Comparison of ENCODE assay signal across 25 cellular contexts in genomic region chr4:79848329-79848728, GRCh38.
DNase-seq lines count a peak whose midpoint lies in the region; ATAC-seq, FAIRE-seq and TF ChIP-seq lines count a peak whose summit lies in the region.
"Had no signal": no experiment of that assay in that cellular context is flagged by ENCODE, and none has a peak within 500 bp of the region (broad histone marks: within the 10 kb centered on the region; RNA-seq: fewer than 3 reads in every experiment).

No MANE protein-coding gene starts in this region.

- TF ChIP-seq POLR2A in K562 (conservative IDR thresholded peaks at IDR 0.05): no peak
- TF ChIP-seq POLR2A in uterus (IDR thresholded peaks at IDR 0.05): no peak

- intact Hi-C loops in K562 (cut with micrococcal nuclease): no loop called here
- intact Hi-C loops in uterus (cut with DNase I; ENCODE audit: low total_unique reads): no loop called here

- H4K20me1 ChIP-seq in K562 (replicated peaks; ENCODE audit: control insufficient read depth, insufficient read depth, low read length): no peaks in the 10 kb centered on the region

- no peak overlapping the region for H2AFZ ChIP-seq in K562 (ENCODE audit: low read depth, low read length)
- H2AFZ ChIP-seq: GM23248 had no signal

- no peak for TF ChIP-seq RAD21 in K562 (CRISPR knock-in tag; conservative IDR thresholded peaks at IDR 0.05 in 1 of 2, IDR thresholded peaks at IDR 0.05 in 1 of 2)

- DNase-seq in DMS53 (lab: John Stamatoyannopoulos, UW) (peak; percentile 89), LHCN-M2 (ENCODE audit: low read depth) (peak; percentile 59), K562 (ENCODE audit: extremely low read depth in 1 of 4, low spot score in 3 of 4) (no peak), myocyte (ENCODE audit: low read depth) (peak; percentile 63), uterus (no peak)
- no peak for DNase-seq in activated naive CD4-positive, alpha-beta T cell treated with anti-CD3 and anti-CD28 coated beads, Interleukin-2, amount 50 U/mL, for 16 hours
- no peak for DNase-seq in stimulated activated naive CD8-positive, alpha-beta T cell treated with anti-CD3 and anti-CD28 coated beads, Interleukin-15, amount 100 ng/mL, for 72 hours
- DNase-seq: CD8-positive, alpha-beta memory T cell; DMS79 treated with DMSO at 0.1 percent for 48 hours; GM23248; H7; IMR-90; NCI-H1048; NCI-H1694; NCI-H2029 treated with DMSO at 0.1 percent for 48 hours; NCI-H2227 treated with DMSO at 0.1 percent for 48 hours; NCI-H774; NK-92 treated with Interleukin-12 subunit alpha and Interleukin-12 subunit beta, amount 100 ng/mL, for 24 hours; T-helper 1 cell had no signal

- peaks cover 2% of the 10 kb centered on the region for H3K9me3 ChIP-seq in K562 (replicated peaks; ENCODE audit: control insufficient read depth, insufficient read depth, low read depth, low read length)
- peaks cover 0 to 4% of the 10 kb centered on the region in 2 donors for H3K9me3 ChIP-seq in uterus

- FAIRE-seq in K562 (lab: Jason Lieb, UNC): no peak
- FAIRE-seq: GM12892 had no signal

- 21% methylated on average over 1 of the region's 1 CpG for WGBS in K562 (ENCODE audit: insufficient coverage, low coverage, missing lambda C conversion rate)

- no peak overlapping the region for H3K4me3 ChIP-seq in K562
- no peak overlapping the region for H3K4me3 ChIP-seq in uterus
- H3K4me3 ChIP-seq: GM23248 had no signal

- no peak overlapping the region for H3K4me2 ChIP-seq in K562 (ENCODE audit: insufficient read depth, low read length)
- H3K4me2 ChIP-seq: KMS-11 had no signal

- no peak overlapping the region for H3K27ac Mint-ChIP-seq in stimulated activated naive CD8-positive, alpha-beta T cell treated with anti-CD3 and anti-CD28 coated beads, Interleukin-15, amount 100 ng/mL, for 72 hours
- H3K27ac Mint-ChIP-seq: B cell; CD8-positive, alpha-beta memory T cell had no signal

- no peaks in the 10 kb centered on the region for H3K36me3 ChIP-seq in K562 (ENCODE audit: control insufficient read depth, insufficient read depth, low read length)
- no peaks in the 10 kb centered on the region for H3K36me3 ChIP-seq in uterus

- no peaks in the 10 kb centered on the region for H3K27me3 ChIP-seq in K562 (ENCODE audit: control insufficient read depth in 2 of 2, insufficient read depth in 2 of 2, low read length in 2 of 2)
- H3K27me3 ChIP-seq in uterus: no peaks in the 10 kb centered on the region

- no peak for TF ChIP-seq EP300 in K562 (IDR thresholded peaks at IDR 0.05; ENCODE audit: low read length)

- H3K27ac ChIP-seq in K562 (ENCODE audit: extremely low read depth, low read depth, low read length) (no peak overlapping the region), uterus (no peak overlapping the region)
- H3K27ac ChIP-seq: C4-2B, GM23248, KMS-11, RWPE1 had no signal

- H3K9me1 ChIP-seq in K562 (ENCODE audit: control insufficient read depth, insufficient read depth, low read length): no peaks in the 10 kb centered on the region

- CTCF ChIA-PET in K562 (lab: Yijun Ruan, JAX; ENCODE audit: low intra/inter-chr PET ratio): no interaction called here

- in situ Hi-C loops in K562 (cut with MboI): no loop called here

- H3K27me3 Mint-ChIP-seq in stimulated activated naive CD8-positive, alpha-beta T cell treated with anti-CD3 and anti-CD28 coated beads, Interleukin-15, amount 100 ng/mL, for 72 hours: no peaks in the 10 kb centered on the region

- POLR2A ChIA-PET in K562 (lab: Yijun Ruan, JAX): no interaction called here

- H3K9me3 Mint-ChIP-seq in stimulated activated naive CD8-positive, alpha-beta T cell treated with anti-CD3 and anti-CD28 coated beads, Interleukin-15, amount 100 ng/mL, for 72 hours: peaks cover 0 to 15% of the 10 kb centered on the region in 2 donors

- no peak overlapping the region for H3K9ac ChIP-seq in K562 (ENCODE audit: insufficient read depth in 1 of 2, low read depth in 2 of 2, low read length in 2 of 2)
- H3K9ac ChIP-seq: GM23248, KMS-11 had no signal

- H3K79me2 ChIP-seq in K562 (ENCODE audit: control insufficient read depth, insufficient read depth, low read length): no peaks in the 10 kb centered on the region

- H3K4me1 ChIP-seq in K562 (replicated peaks in 1 of 2; ENCODE audit: control insufficient read depth in 2 of 2, insufficient read depth in 2 of 2, low read length in 2 of 2): peaks cover 0 to 7% of the 10 kb centered on the region in 2 experiments; a peak in 2 of 5 replicates
- H3K4me1 ChIP-seq in uterus: no peaks in the 10 kb centered on the region

- no TSS peak for BruUV-seq in K562 (replicated peaks; lab: Mats Ljungman, UMichigan)

- ATAC-seq in K562 (no peak), GM21447 (IDR thresholded peaks at IDR 0.05; ENCODE audit: unreplicated experiment) (no peak)
- no peak for ATAC-seq in stimulated activated naive CD8-positive, alpha-beta T cell treated with anti-CD3 and anti-CD28 coated beads, Interleukin-15, amount 100 ng/mL, for 72 hours

- no peaks in the 10 kb centered on the region for H3K4me1 Mint-ChIP-seq in stimulated activated naive CD8-positive, alpha-beta T cell treated with anti-CD3 and anti-CD28 coated beads, Interleukin-15, amount 100 ng/mL, for 72 hours
- H3K4me1 Mint-ChIP-seq: B cell; CD8-positive, alpha-beta memory T cell had no signal

- TF ChIP-seq CTCF in K562 (IDR thresholded peaks at IDR 0.05 in 2 of 3, conservative IDR thresholded peaks at IDR 0.05 in 1 of 3; ENCODE audit: insufficient read depth in 2 of 3, low read depth in 1 of 3, low read length in 3 of 3) (no peak), uterus (IDR thresholded peaks at IDR 0.05) (no peak)

- no peak overlapping the region for H3K4me3 Mint-ChIP-seq in stimulated activated naive CD8-positive, alpha-beta T cell treated with anti-CD3 and anti-CD28 coated beads, Interleukin-15, amount 100 ng/mL, for 72 hours
- H3K4me3 Mint-ChIP-seq: B cell; CD8-positive, alpha-beta memory T cell had no signal

TF ChIP-seq in K562, 482 proteins besides CTCF, POLR2A, EP300 and RAD21:
- 0 out of 2 replicates have a peak, but pooled peaks have one; percentile 77 for TF ChIP-seq ZNF445 (CRISPR knock-in tag; IDR thresholded peaks at IDR 0.05; ENCODE audit: low read depth)
- no peak for TF ChIP-seq ZKSCAN3 (CRISPR knock-in tag; IDR thresholded peaks at IDR 0.05)
- peak; percentile 73 for TF ChIP-seq ARID1B (IDR thresholded peaks at IDR 0.05)
- TF ChIP-seq SP1 (CRISPR knock-in tag; IDR thresholded peaks at IDR 0.05): no peak
- TF ChIP-seq RBM15 (IDR thresholded peaks at IDR 0.05; ENCODE audit: insufficient read depth, low read length): no peak
- TF ChIP-seq ATF3 (IDR thresholded peaks at IDR 0.05): peak; percentile 69
- TF ChIP-seq ATF3 (CRISPR knock-in tag; conservative IDR thresholded peaks at IDR 0.05): no peak
- no peak for TF ChIP-seq CBFA2T2 (conservative IDR thresholded peaks at IDR 0.05)
- TF ChIP-seq FOXA3 (CRISPR knock-in tag; conservative IDR thresholded peaks at IDR 0.05 in 1 of 2, IDR thresholded peaks at IDR 0.05 in 1 of 2): peak; percentile 78 to 97
- no peak for TF ChIP-seq ZNF766 (CRISPR knock-in tag; conservative IDR thresholded peaks at IDR 0.05)
- TF ChIP-seq SMARCE1 (IDR thresholded peaks at IDR 0.05): peak; percentile 69; the same call in 1 of the 2 replicates
- TF ChIP-seq TAL1 (IDR thresholded peaks at IDR 0.05): peak; percentile 64
- TF ChIP-seq FOSL1 (tag; conservative IDR thresholded peaks at IDR 0.05): peak; percentile 36; the same call in 1 of the 2 replicates
- TF ChIP-seq JUND (IDR thresholded peaks at IDR 0.05; ENCODE audit: borderline replicate concordance, low read depth, low read length): peak; percentile 56; the same call in 1 of the 2 replicates
- TF ChIP-seq JUND (tag; IDR thresholded peaks at IDR 0.05; ENCODE audit: borderline replicate concordance, low read depth, low read length): no peak
- TF ChIP-seq CBFA2T3 (IDR thresholded peaks at IDR 0.05): peak; percentile 45
- peak; percentile 99 for TF ChIP-seq FOXA1 (IDR thresholded peaks at IDR 0.05; ENCODE audit: borderline replicate concordance)
- no peak for TF ChIP-seq ETV6 (IDR thresholded peaks at IDR 0.05; ENCODE audit: borderline replicate concordance in 1 of 2, low read depth in 2 of 2, low read length in 1 of 2)
- no peak for TF ChIP-seq ETV6 (CRISPR knock-in tag; IDR thresholded peaks at IDR 0.05; ENCODE audit: borderline replicate concordance)
- no peak for TF ChIP-seq ZNF583 (CRISPR knock-in tag; IDR thresholded peaks at IDR 0.05)
- TF ChIP-seq DPF2 (IDR thresholded peaks at IDR 0.05): peak; percentile 53; the same call in 1 of the 2 replicates
- peak; percentile 48; the same call in 1 of the 2 replicates for TF ChIP-seq SMARCA4 (IDR thresholded peaks at IDR 0.05)
- peak; percentile 35 for TF ChIP-seq MEIS2 (IDR thresholded peaks at IDR 0.05; ENCODE audit: partially characterized antibody)
- TF ChIP-seq MTA2 (IDR thresholded peaks at IDR 0.05; ENCODE audit: low read depth): peak; percentile 28; the same call in 1 of the 2 replicates
TF ChIP-seq in K562: peak in this region for 14.

Comparison
In these comparisons a context has a peak if more than half of its experiments do, and no peak if none do; other contexts are left out.
1. DNase-seq: peak in DMS53 (single experiment), LHCN-M2 (single experiment) and myocyte (single experiment); none in K562 (0 of 4), activated naive CD4-positive, alpha-beta T cell treated with anti-CD3 and anti-CD28 coated beads, Interleukin-2, amount 50 U/mL, for 16 hours (single experiment), uterus (0 of 2) and stimulated activated naive CD8-positive, alpha-beta T cell treated with anti-CD3 and anti-CD28 coated beads, Interleukin-15, amount 100 ng/mL, for 72 hours (0 of 2).